ENCODE assay signal across 1 cellular context in the genomic region with DNA sequence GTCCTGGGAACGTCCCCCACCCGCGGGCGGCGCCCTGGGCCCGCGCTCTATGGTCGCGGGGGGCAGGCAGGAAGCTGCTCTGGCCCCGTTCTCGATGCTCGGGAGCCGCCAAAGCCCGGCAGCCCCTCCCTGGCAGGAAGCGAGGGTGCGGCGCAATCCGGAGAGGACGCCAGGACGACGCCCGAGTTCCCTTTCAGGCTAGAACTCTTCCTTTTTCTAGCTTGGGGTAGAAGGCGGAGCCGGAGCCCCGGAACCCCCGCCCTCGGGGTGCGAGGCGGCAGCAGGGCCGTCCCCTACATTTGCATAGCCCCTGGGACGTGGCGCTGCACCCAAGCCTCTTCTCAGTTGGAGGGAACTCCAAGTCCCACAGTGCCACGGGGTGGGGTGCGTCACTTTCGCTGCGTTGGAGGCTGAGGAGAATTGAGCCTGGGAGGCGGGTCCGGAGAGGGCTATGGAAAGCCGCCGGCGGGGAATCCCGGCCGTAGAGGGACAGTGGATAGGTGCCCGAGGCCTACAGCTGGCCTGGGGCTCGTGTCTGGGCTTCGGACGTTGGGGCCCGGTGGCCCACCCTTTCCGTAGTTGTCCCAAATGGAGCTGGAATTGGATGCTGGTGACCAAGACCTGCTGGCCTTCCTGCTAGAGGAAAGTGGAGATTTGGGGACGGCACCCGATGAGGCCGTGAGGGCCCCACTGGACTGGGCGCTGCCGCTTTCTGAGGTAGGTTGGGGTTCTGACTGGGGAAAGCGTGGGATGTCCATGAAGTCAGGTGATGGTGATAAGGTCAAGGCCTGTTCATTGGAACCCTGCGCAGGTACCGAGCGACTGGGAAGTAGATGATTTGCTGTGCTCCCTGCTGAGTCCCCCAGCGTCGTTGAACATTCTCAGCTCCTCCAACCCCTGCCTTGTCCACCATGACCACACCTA.
TF ChIP-seq lines count a peak whose summit lies in the region.

A gene with protein sequence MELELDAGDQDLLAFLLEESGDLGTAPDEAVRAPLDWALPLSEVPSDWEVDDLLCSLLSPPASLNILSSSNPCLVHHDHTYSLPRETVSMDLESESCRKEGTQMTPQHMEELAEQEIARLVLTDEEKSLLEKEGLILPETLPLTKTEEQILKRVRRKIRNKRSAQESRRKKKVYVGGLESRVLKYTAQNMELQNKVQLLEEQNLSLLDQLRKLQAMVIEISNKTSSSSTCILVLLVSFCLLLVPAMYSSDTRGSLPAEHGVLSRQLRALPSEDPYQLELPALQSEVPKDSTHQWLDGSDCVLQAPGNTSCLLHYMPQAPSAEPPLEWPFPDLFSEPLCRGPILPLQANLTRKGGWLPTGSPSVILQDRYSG (plus strand): TSS at position 482 of the 924 bp plus-strand sequence. CDS start 107 bp downstream, at position 589.
A gene with protein sequence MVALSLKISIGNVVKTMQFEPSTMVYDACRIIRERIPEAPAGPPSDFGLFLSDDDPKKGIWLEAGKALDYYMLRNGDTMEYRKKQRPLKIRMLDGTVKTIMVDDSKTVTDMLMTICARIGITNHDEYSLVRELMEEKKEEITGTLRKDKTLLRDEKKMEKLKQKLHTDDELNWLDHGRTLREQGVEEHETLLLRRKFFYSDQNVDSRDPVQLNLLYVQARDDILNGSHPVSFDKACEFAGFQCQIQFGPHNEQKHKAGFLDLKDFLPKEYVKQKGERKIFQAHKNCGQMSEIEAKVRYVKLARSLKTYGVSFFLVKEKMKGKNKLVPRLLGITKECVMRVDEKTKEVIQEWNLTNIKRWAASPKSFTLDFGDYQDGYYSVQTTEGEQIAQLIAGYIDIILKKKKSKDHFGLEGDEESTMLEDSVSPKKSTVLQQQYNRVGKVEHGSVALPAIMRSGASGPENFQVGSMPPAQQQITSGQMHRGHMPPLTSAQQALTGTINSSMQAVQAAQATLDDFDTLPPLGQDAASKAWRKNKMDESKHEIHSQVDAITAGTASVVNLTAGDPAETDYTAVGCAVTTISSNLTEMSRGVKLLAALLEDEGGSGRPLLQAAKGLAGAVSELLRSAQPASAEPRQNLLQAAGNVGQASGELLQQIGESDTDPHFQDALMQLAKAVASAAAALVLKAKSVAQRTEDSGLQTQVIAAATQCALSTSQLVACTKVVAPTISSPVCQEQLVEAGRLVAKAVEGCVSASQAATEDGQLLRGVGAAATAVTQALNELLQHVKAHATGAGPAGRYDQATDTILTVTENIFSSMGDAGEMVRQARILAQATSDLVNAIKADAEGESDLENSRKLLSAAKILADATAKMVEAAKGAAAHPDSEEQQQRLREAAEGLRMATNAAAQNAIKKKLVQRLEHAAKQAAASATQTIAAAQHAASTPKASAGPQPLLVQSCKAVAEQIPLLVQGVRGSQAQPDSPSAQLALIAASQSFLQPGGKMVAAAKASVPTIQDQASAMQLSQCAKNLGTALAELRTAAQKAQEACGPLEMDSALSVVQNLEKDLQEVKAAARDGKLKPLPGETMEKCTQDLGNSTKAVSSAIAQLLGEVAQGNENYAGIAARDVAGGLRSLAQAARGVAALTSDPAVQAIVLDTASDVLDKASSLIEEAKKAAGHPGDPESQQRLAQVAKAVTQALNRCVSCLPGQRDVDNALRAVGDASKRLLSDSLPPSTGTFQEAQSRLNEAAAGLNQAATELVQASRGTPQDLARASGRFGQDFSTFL (N-terminal part only) (minus strand): TSS at position 11 of the 924 bp plus-strand sequence. CDS start 6,501 bp downstream, outside the sequence.

TF ChIP-seq in HepG2, 621 proteins besides CTCF, POLR2A, EP300 and RAD21 (continued from another document and continues in another):
- TF ChIP-seq, protein P1, sequence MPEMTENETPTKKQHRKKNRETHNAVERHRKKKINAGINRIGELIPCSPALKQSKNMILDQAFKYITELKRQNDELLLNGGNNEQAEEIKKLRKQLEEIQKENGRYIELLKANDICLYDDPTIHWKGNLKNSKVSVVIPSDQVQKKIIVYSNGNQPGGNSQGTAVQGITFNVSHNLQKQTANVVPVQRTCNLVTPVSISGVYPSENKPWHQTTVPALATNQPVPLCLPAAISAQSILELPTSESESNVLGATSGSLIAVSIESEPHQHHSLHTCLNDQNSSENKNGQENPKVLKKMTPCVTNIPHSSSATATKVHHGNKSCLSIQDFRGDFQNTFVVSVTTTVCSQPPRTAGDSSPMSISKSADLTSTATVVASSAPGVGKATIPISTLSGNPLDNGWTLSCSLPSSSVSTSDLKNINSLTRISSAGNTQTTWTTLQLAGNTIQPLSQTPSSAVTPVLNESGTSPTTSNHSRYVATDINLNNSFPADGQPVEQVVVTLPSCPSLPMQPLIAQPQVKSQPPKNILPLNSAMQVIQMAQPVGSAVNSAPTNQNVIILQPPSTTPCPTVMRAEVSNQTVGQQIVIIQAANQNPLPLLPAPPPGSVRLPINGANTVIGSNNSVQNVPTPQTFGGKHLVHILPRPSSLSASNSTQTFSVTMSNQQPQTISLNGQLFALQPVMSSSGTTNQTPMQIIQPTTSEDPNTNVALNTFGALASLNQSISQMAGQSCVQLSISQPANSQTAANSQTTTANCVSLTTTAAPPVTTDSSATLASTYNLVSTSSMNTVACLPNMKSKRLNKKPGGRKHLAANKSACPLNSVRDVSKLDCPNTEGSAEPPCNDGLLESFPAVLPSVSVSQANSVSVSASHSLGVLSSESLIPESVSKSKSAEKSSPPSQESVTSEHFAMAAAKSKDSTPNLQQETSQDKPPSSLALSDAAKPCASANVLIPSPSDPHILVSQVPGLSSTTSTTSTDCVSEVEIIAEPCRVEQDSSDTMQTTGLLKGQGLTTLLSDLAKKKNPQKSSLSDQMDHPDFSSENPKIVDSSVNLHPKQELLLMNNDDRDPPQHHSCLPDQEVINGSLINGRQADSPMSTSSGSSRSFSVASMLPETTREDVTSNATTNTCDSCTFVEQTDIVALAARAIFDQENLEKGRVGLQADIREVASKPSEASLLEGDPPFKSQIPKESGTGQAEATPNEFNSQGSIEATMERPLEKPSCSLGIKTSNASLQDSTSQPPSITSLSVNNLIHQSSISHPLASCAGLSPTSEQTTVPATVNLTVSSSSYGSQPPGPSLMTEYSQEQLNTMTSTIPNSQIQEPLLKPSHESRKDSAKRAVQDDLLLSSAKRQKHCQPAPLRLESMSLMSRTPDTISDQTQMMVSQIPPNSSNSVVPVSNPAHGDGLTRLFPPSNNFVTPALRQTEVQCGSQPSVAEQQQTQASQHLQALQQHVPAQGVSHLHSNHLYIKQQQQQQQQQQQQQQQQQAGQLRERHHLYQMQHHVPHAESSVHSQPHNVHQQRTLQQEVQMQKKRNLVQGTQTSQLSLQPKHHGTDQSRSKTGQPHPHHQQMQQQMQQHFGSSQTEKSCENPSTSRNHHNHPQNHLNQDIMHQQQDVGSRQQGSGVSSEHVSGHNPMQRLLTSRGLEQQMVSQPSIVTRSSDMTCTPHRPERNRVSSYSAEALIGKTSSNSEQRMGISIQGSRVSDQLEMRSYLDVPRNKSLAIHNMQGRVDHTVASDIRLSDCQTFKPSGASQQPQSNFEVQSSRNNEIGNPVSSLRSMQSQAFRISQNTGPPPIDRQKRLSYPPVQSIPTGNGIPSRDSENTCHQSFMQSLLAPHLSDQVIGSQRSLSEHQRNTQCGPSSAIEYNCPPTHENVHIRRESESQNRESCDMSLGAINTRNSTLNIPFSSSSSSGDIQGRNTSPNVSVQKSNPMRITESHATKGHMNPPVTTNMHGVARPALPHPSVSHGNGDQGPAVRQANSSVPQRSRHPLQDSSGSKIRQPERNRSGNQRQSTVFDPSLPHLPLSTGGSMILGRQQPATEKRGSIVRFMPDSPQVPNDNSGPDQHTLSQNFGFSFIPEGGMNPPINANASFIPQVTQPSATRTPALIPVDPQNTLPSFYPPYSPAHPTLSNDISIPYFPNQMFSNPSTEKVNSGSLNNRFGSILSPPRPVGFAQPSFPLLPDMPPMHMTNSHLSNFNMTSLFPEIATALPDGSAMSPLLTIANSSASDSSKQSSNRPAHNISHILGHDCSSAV (CRISPR knock-in tag; IDR thresholded peaks at IDR 0.05; ENCODE audit: borderline replicate concordance), result no peak
- TF ChIP-seq, protein P2, sequence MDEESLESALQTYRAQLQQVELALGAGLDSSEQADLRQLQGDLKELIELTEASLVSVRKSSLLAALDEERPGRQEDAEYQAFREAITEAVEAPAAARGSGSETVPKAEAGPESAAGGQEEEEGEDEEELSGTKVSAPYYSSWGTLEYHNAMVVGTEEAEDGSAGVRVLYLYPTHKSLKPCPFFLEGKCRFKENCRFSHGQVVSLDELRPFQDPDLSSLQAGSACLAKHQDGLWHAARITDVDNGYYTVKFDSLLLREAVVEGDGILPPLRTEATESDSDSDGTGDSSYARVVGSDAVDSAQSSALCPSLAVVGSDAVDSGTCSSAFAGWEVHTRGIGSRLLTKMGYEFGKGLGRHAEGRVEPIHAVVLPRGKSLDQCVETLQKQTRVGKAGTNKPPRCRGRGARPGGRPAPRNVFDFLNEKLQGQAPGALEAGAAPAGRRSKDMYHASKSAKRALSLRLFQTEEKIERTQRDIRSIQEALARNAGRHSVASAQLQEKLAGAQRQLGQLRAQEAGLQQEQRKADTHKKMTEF (CRISPR knock-in tag; IDR thresholded peaks at IDR 0.05), result peak; percentile 91
- TF ChIP-seq GATAD2A (CRISPR knock-in tag; IDR thresholded peaks at IDR 0.05) (peak; percentile 57; the same call in 1 of the 2 replicates), MTA3 (CRISPR knock-in tag; IDR thresholded peaks at IDR 0.05) (no peak), KLF12 (CRISPR knock-in tag; IDR thresholded peaks at IDR 0.05; ENCODE audit: borderline replicate concordance) (peak; percentile 99; the same call in 1 of the 2 replicates), PCBP2 (optimal IDR thresholded peaks at IDR 0.05; ENCODE audit: low read depth, low read length, poor library complexity, severe bottlenecking) (no peak), DPF2 (CRISPR knock-in tag; IDR thresholded peaks at IDR 0.05; ENCODE audit: borderline replicate concordance, low read depth) (no peak; the same call in 1 of the 2 replicates), SPEN (CRISPR knock-in tag; IDR thresholded peaks at IDR 0.05; ENCODE audit: low read depth) (peak; percentile 92), ZNF737 (CRISPR knock-in tag; IDR thresholded peaks at IDR 0.05; ENCODE audit: borderline replicate concordance) (no peak), YY1 (IDR thresholded peaks at IDR 0.05; ENCODE audit: insufficient read depth, insufficient replicate concordance, low read depth, low read length) (peak; percentile 46), ZNF441 (CRISPR knock-in tag; IDR thresholded peaks at IDR 0.05; ENCODE audit: borderline replicate concordance) (peak; percentile 65; the same call in 1 of the 2 replicates), CBX2 (IDR thresholded peaks at IDR 0.05; ENCODE audit: low read depth, low read length) (no peak), CBX2 (CRISPR knock-in tag; IDR thresholded peaks at IDR 0.05; ENCODE audit: low read depth) (no peak), ZNF83 (CRISPR knock-in tag; IDR thresholded peaks at IDR 0.05; ENCODE audit: borderline replicate concordance) (no peak), SP2 (CRISPR knock-in tag; IDR thresholded peaks at IDR 0.05) (peak; percentile 70), ZNF549 (CRISPR knock-in tag; IDR thresholded peaks at IDR 0.05) (peak; percentile 73; the same call in 1 of the 2 replicates), FOSL2 (CRISPR knock-in tag; IDR thresholded peaks at IDR 0.05) (peak; percentile 70), ZSCAN29 (CRISPR knock-in tag; conservative IDR thresholded peaks at IDR 0.05) (0 out of 2 replicates have a peak, but pooled peaks have one; percentile 79), LCORL (IDR thresholded peaks at IDR 0.05) (no peak), LCORL (CRISPR knock-in tag; IDR thresholded peaks at IDR 0.05) (peak; percentile 79), GATAD1 (CRISPR knock-in tag; IDR thresholded peaks at IDR 0.05) (peak; percentile 90), MAZ (IDR thresholded peaks at IDR 0.05; ENCODE audit: borderline replicate concordance, low read depth, low read length) (peak; percentile 92), MAZ (CRISPR knock-in tag; IDR thresholded peaks at IDR 0.05; ENCODE audit: low read depth) (peak; percentile 98), ZNF879 (CRISPR knock-in tag; IDR thresholded peaks at IDR 0.05) (0 out of 2 replicates have a peak, but pooled peaks have one; percentile 74), HDAC1 (CRISPR knock-in tag; IDR thresholded peaks at IDR 0.05) (peak; percentile 89), POLR2G (IDR thresholded peaks at IDR 0.05; ENCODE audit: low read depth, low read length) (peak; percentile 92), SALL1 (CRISPR knock-in tag; IDR thresholded peaks at IDR 0.05) (peak; percentile 83)
- TF ChIP-seq, protein P3, sequence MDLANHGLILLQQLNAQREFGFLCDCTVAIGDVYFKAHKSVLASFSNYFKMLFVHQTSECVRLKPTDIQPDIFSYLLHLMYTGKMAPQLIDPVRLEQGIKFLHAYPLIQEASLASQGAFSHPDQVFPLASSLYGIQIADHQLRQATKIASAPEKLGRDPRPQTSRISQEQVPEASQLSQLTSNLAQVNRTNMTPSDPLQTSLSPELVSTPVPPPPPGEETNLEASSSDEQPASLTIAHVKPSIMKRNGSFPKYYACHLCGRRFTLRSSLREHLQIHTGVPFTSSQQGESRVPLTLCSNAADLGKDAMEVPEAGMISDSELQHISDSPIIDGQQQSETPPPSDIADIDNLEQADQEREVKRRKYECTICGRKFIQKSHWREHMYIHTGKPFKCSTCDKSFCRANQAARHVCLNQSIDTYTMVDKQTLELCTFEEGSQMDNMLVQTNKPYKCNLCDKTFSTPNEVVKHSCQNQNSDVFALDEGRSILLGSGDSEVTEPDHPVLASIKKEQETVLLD (CRISPR knock-in tag; IDR thresholded peaks at IDR 0.05; ENCODE audit: low read depth), result peak; percentile 97
- TF ChIP-seq, protein P4, sequence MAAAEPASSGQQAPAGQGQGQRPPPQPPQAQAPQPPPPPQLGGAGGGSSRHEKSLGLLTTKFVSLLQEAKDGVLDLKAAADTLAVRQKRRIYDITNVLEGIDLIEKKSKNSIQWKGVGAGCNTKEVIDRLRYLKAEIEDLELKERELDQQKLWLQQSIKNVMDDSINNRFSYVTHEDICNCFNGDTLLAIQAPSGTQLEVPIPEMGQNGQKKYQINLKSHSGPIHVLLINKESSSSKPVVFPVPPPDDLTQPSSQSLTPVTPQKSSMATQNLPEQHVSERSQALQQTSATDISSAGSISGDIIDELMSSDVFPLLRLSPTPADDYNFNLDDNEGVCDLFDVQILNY (CRISPR knock-in tag; conservative IDR thresholded peaks at IDR 0.05), result no peak
- TF ChIP-seq, protein P5, sequence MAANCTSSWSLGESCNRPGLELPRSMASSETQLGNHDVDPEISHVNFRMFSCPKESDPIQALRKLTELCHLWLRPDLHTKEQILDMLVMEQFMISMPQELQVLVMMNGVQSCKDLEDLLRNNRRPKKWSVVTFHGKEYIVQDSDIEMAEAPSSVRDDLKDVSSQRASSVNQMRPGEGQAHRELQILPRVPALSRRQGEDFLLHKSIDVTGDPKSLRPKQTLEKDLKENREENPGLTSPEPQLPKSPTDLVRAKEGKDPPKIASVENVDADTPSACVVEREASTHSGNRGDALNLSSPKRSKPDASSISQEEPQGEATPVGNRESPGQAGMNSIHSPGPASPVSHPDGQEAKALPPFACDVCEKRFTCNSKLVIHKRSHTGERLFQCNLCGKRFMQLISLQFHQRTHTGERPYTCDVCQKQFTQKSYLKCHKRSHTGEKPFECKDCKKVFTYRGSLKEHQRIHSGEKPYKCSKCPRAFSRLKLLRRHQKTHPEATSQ (CRISPR knock-in tag; IDR thresholded peaks at IDR 0.05; ENCODE audit: borderline replicate concordance), result peak; percentile 53; the same call in 1 of the 2 replicates
- TF ChIP-seq, protein P6, sequence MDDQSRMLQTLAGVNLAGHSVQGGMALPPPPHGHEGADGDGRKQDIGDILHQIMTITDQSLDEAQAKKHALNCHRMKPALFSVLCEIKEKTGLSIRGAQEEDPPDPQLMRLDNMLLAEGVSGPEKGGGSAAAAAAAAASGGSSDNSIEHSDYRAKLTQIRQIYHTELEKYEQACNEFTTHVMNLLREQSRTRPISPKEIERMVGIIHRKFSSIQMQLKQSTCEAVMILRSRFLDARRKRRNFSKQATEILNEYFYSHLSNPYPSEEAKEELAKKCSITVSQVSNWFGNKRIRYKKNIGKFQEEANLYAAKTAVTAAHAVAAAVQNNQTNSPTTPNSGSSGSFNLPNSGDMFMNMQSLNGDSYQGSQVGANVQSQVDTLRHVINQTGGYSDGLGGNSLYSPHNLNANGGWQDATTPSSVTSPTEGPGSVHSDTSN (CRISPR knock-in tag; IDR thresholded peaks at IDR 0.05; ENCODE audit: borderline replicate concordance), result peak; percentile 38; the same call in 1 of the 2 replicates
